7 cellular contexts compared by ENCODE assay signal in the genomic region with DNA sequence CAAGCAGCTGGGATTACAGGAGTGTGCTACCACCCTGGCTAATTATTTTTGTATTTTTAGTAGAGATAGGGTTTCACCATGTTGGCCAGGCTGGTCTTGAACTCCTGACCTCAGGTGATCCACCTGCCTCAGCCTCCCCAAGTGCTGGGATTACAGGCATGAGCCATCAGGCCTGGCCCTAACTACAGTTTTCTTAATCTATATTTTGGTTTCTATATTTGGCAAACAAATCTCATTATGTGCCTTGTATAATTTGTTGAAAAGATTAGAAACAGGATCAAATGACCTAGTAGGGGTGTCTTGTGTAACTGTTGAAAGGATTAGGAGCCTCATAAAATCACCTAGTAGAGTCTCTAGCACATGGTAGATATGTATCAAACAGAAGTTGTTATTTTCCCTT. TPM values are rescaled to one million over a fixed set of nuclear protein-coding genes. Genes with fewer than 3 reads are reported as not detected.
DNase-seq lines count a peak whose midpoint lies in the region; ATAC-seq, FAIRE-seq and TF ChIP-seq lines count a peak whose summit lies in the region.
"Not testable (repeated sequence)": the region's sequence is repeated elsewhere in the genome, so short reads cannot be mapped to it uniquely, and the experiment has no call there.

No MANE protein-coding gene starts in this region.

- POLR2A ChIA-PET in HEK293 (lab: Yijun Ruan, JAX) = not testable (repeated sequence)

- ATAC-seq in RWPE2 (ENCODE audit: low read depth); gastroesophageal sphincter; gastrocnemius medialis: not testable (repeated sequence)

- H3K4me1 Mint-ChIP-seq in astrocyte (ENCODE audit: low read depth, unreplicated experiment) = peaks cover 19% of the 10 kb centered on the region

- H3K27me3 Mint-ChIP-seq in astrocyte (ENCODE audit: low read depth, unreplicated experiment) = not testable (repeated sequence)

- H3K9me3 Mint-ChIP-seq in astrocyte (ENCODE audit: unreplicated experiment) = not testable (repeated sequence)

- not testable (repeated sequence) for H3K9me3 ChIP-seq in HEK293 (ENCODE audit: control insufficient read depth, insufficient read depth, low read depth, low read length); RWPE2 (ENCODE audit: severe bottlenecking); astrocyte (ENCODE audit: insufficient read depth, low read depth, low read length); gastroesophageal sphincter; muscle layer of duodenum (ENCODE audit: control insufficient read depth in 1 of 2, low read length in 2 of 2); gastrocnemius medialis; tibial artery

- DNase-seq in RWPE2 (ENCODE audit: low spot score); astrocyte (ENCODE audit: low read depth); gastrocnemius medialis; tibial artery: not testable (repeated sequence)

- not testable (repeated sequence) for FAIRE-seq in astrocyte (lab: Jason Lieb, UNC)

- not testable (repeated sequence) for H3K4me2 ChIP-seq in astrocyte (ENCODE audit: low read length)

- TF ChIP-seq EP300 in gastroesophageal sphincter (IDR thresholded peaks at IDR 0.05) = not testable (repeated sequence)

- not testable (repeated sequence) for H3K36me3 ChIP-seq in HEK293 (ENCODE audit: control insufficient read depth in 2 of 2, insufficient read depth in 1 of 2, low read length in 2 of 2); RWPE2 (ENCODE audit: low read depth); astrocyte (ENCODE audit: insufficient read depth, low read length); gastroesophageal sphincter; muscle layer of duodenum (ENCODE audit: control insufficient read depth in 1 of 2, insufficient read depth in 2 of 2, low read length in 2 of 2); gastrocnemius medialis; tibial artery

- H3K27me3 ChIP-seq in RWPE2 (ENCODE audit: insufficient read depth, poor library complexity, severe bottlenecking); astrocyte (ENCODE audit: insufficient read depth, low read length); gastroesophageal sphincter; muscle layer of duodenum (ENCODE audit: low read depth, low read length); gastrocnemius medialis; tibial artery: not testable (repeated sequence)

- H3K27ac Mint-ChIP-seq in astrocyte (ENCODE audit: unreplicated experiment) = peak overlapping the region; percentile 98

- H4K20me1 ChIP-seq in astrocyte (ENCODE audit: insufficient read depth, low read length) = not testable (repeated sequence)

- not testable (repeated sequence) for H2AFZ ChIP-seq in astrocyte (ENCODE audit: low read depth, low read length)

- in situ Hi-C loops in gastrocnemius medialis (cut with MboI; ENCODE audit: low sequenced_read_pairs in 4 of 4) = not testable (repeated sequence)

- TF ChIP-seq CTCF in HEK293 (tag by site-specific recombination; IDR thresholded peaks at IDR 0.05); RWPE2 (IDR thresholded peaks at IDR 0.05; ENCODE audit: poor library complexity, severe bottlenecking); astrocyte (IDR thresholded peaks at IDR 0.05; ENCODE audit: insufficient read depth, low read depth, low read length); gastroesophageal sphincter (IDR thresholded peaks at IDR 0.05); gastrocnemius medialis (IDR thresholded peaks at IDR 0.05 in 4 of 5, conservative IDR thresholded peaks at IDR 0.05 in 1 of 5); tibial artery (IDR thresholded peaks at IDR 0.05): not testable (repeated sequence)

- H3K79me2 ChIP-seq in astrocyte (ENCODE audit: insufficient read depth, low read length) = peaks cover 26% of the 10 kb centered on the region

- CTCF ChIA-PET in HEK293 (lab: Yijun Ruan, JAX) = interaction anchor here (1.4 kb wide), 1 partner anchor 13 kb away, joined by 3 read pairs; no protein-coding TSS in a partner anchor

- H3K4me3 Mint-ChIP-seq in astrocyte (ENCODE audit: unreplicated experiment) = not testable (repeated sequence)

- intact Hi-C loops in gastrocnemius medialis (cut with DNase I; ENCODE audit: low total_unique reads); tibial artery (cut with DNase I; ENCODE audit: low total_unique reads): not testable (repeated sequence)

- not testable (repeated sequence) for H3K27ac ChIP-seq in HEK293 (ENCODE audit: extremely low read depth, low read depth, low read length)
- peak overlapping the region; percentile 61 for H3K27ac ChIP-seq in RWPE2 (ENCODE audit: poor library complexity, severe bottlenecking)
- peak overlapping the region; percentile 93 for H3K27ac ChIP-seq in astrocyte (ENCODE audit: low read depth, low read length)
- H3K27ac ChIP-seq in gastroesophageal sphincter = peak overlapping the region; percentile 81 to 93 (median 83)
- H3K27ac ChIP-seq in muscle layer of duodenum (ENCODE audit: low read length) = peak overlapping the region; percentile 78
- H3K27ac ChIP-seq in gastrocnemius medialis = peak overlapping the region; percentile 76 to 89 (median 84)
- H3K27ac ChIP-seq in tibial artery = peak overlapping the region; percentile 78 to 79

- H3K9ac ChIP-seq in astrocyte (ENCODE audit: low read length) = not testable (repeated sequence)

- not testable (repeated sequence) for H3K4me3 ChIP-seq in HEK293 (ENCODE audit: low read depth, low read length); RWPE2 (ENCODE audit: severe bottlenecking); astrocyte (ENCODE audit: insufficient read depth, low read depth, low read length); gastroesophageal sphincter; muscle layer of duodenum (ENCODE audit: low read depth in 1 of 2, low read length in 2 of 2); gastrocnemius medialis; tibial artery

- H3K4me1 ChIP-seq in HEK293 (ENCODE audit: control insufficient read depth, insufficient read depth, low read length) (peaks cover 14% of the 10 kb centered on the region), RWPE2 (ENCODE audit: insufficient read depth, poor library complexity, severe bottlenecking) (peaks cover 31% of the 10 kb centered on the region), astrocyte (ENCODE audit: insufficient read depth, low read length) (peaks cover 20% of the 10 kb centered on the region), gastroesophageal sphincter (peaks cover 7 to 49% (median 26%) of the 10 kb centered on the region in 3 donors), muscle layer of duodenum (ENCODE audit: control insufficient read depth in 1 of 2, insufficient read depth in 2 of 2, low read length in 2 of 2) (peaks cover 11 to 21% of the 10 kb centered on the region in 2 donors), gastrocnemius medialis (peaks cover 41 to 59% of the 10 kb centered on the region in 2 donors), tibial artery (peaks cover 0 to 54% (median 13%) of the 10 kb centered on the region in 4 donors)

- H3K36me3 Mint-ChIP-seq in astrocyte (ENCODE audit: low read depth, unreplicated experiment) = not testable (repeated sequence)

- not testable (repeated sequence) for TF ChIP-seq POLR2A in gastroesophageal sphincter (IDR thresholded peaks at IDR 0.05); gastrocnemius medialis (IDR thresholded peaks at IDR 0.05)

TF ChIP-seq in HEK293, 187 proteins besides CTCF, POLR2A, EP300 and RAD21 (continues in another document):
- TF ChIP-seq GLI2 (tag by site-specific recombination; IDR thresholded peaks at IDR 0.05; ENCODE audit: borderline replicate concordance, low read depth) (peak; percentile 45), ZNF580 (tag by site-specific recombination; IDR thresholded peaks at IDR 0.05) (0 out of 2 replicates have a peak, but pooled peaks have one; percentile 53), ZNF366 (tag by site-specific recombination; conservative IDR thresholded peaks at IDR 0.05) (peak; percentile 49), ZBTB17 (tag by site-specific recombination; IDR thresholded peaks at IDR 0.05) (peak; percentile 56), ZNF629 (tag by site-specific recombination; IDR thresholded peaks at IDR 0.05) (peak; percentile 53)
- TF ChIP-seq, protein P1, sequence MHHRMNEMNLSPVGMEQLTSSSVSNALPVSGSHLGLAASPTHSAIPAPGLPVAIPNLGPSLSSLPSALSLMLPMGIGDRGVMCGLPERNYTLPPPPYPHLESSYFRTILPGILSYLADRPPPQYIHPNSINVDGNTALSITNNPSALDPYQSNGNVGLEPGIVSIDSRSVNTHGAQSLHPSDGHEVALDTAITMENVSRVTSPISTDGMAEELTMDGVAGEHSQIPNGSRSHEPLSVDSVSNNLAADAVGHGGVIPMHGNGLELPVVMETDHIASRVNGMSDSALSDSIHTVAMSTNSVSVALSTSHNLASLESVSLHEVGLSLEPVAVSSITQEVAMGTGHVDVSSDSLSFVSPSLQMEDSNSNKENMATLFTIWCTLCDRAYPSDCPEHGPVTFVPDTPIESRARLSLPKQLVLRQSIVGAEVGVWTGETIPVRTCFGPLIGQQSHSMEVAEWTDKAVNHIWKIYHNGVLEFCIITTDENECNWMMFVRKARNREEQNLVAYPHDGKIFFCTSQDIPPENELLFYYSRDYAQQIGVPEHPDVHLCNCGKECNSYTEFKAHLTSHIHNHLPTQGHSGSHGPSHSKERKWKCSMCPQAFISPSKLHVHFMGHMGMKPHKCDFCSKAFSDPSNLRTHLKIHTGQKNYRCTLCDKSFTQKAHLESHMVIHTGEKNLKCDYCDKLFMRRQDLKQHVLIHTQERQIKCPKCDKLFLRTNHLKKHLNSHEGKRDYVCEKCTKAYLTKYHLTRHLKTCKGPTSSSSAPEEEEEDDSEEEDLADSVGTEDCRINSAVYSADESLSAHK (tag by site-specific recombination; IDR thresholded peaks at IDR 0.05) = peak; percentile 46; the same call in 1 of the 2 replicates

RNA-seq across cellular contexts. Expression of gene MTERF2, which starts 39.4 kb away (rescaled TPM):
- total RNA-seq in astrocyte (4.5 and 5.1 TPM in 2 replicates), gastroesophageal sphincter (10 to 100 TPM; 22.5 to 35.0 (median 29.4) TPM), gastrocnemius medialis (10 to 100 TPM in 3 of 4 donors, 1 to 10 TPM in 1; 5.0 to 24.6 (median 13.7) TPM)
